8 cellular contexts compared by ENCODE assay signal in the genomic region with DNA sequence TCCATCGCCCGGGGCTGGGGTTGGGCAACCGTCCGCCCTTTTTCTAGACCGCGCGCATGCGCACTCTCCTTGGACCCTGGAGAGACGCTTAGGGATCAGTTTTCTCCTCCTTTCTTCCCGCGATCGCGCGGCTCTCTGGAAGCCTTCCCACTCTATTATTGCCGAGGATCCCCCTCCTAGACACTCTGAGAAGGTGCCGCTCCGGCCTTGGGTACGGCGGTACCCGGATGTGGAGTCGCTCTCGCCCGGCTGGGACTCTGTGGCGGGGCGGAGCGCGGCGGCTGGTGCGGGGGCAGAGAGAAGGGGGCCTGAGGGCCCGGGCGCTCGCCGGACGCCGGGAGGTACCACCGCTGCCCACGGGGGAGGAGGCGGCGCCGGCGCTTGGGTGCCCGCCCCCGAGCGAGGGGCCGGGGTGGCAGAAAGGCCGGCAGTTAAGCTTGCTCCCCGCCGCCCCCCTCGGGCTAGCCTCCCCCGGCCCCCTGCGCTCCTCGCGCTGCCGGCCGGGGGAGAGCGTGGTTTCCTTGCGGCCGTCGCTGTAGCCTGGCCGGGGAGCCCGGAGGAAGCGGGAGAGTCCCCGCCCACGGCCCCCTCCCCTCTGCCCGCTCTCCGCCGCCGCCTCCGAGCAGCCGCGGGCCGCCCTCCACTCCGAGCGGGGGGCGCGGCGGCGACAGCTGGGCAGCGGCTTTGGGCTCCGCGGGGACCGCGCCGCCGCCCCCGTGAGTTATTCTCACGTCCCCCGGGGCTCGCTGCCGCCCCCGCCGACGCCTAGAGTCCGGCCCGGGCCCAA. TPM values are rescaled to one million over a fixed set of nuclear protein-coding genes. Genes with fewer than 3 reads are reported as not detected.
A peak's percentile ranks its signal among the peaks of the same experiment; 100 is the strongest.
DNase-seq lines count a peak whose midpoint lies in the region; ATAC-seq and TF ChIP-seq lines count a peak whose summit lies in the region.

MIB1 (plus strand) TSS at position 69 of the 787 bp plus-strand sequence. CDS start 792 bp downstream, outside the sequence.

- TF ChIP-seq CTCF in C4-2B (conservative IDR thresholded peaks at IDR 0.05), result no peak

- DNase-seq in NCI-H510A (lab: John Stamatoyannopoulos, UW) (peak; percentile 49), epithelial cell of prostate (ENCODE audit: low read depth, low spot score) (no peak), mucosa of gallbladder (ENCODE audit: low spot score) (peak; percentile 21), substantia nigra (lab: John Stamatoyannopoulos, UW) (peak in 45 of 49 donors; percentile 43 to 99 (median 93))
- peak; percentile 98 to 99 (median 98) for DNase-seq in activated CD8-positive, alpha-beta memory T cell treated with anti-CD3 and anti-CD28 coated beads for 48 hours (ENCODE audit: low read depth in 2 of 3, low spot score in 2 of 3)

- peak within 1 kb of the TSS; percentile 92 for H3K27ac ChIP-seq in C4-2B
- H3K27ac ChIP-seq in epithelial cell of prostate, result peak within 1 kb of the TSS; percentile 86
- H3K27ac ChIP-seq in substantia nigra (ENCODE audit: low read depth, low read length, poor library complexity, severe bottlenecking), result peak within 1 kb of the TSS; percentile 99

- ATAC-seq in GM19035 (IDR thresholded peaks at IDR 0.05; ENCODE audit: unreplicated experiment), result peak; percentile 69
- ATAC-seq in HG03175 (IDR thresholded peaks at IDR 0.05; ENCODE audit: unreplicated experiment), result peak; percentile 73

RNA-seq across cellular contexts. Expression of gene MIB1, which starts in this region (rescaled TPM):
- 37.9 TPM for total RNA-seq in mucosa of gallbladder
